In the genomic region with DNA sequence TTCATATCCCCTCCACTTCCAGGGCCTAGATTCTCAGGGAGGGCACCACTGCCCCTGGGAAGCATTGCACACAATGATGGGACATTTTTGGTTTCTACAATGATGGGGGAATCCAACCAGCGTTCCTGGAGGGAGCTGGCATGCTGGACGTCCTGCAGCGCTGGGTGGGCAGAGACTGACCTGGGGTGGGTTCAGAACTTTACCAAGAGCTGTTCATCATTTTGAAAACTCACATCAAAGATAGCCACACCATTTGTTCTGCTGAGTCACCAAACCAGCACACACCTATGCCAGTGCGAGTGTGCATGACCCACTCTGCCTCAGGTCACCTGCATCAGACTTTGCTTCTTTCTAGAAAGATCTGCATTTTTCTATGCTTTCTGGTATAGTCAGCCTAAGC, we compare ENCODE assay signal across 1 cellular context.
TF ChIP-seq lines count a peak whose summit lies in the region.

No MANE protein-coding gene starts in this region.

TF ChIP-seq in GM23338, 12 proteins besides CTCF, POLR2A, EP300 and RAD21 (continued from another document):
- TF ChIP-seq, protein P1, sequence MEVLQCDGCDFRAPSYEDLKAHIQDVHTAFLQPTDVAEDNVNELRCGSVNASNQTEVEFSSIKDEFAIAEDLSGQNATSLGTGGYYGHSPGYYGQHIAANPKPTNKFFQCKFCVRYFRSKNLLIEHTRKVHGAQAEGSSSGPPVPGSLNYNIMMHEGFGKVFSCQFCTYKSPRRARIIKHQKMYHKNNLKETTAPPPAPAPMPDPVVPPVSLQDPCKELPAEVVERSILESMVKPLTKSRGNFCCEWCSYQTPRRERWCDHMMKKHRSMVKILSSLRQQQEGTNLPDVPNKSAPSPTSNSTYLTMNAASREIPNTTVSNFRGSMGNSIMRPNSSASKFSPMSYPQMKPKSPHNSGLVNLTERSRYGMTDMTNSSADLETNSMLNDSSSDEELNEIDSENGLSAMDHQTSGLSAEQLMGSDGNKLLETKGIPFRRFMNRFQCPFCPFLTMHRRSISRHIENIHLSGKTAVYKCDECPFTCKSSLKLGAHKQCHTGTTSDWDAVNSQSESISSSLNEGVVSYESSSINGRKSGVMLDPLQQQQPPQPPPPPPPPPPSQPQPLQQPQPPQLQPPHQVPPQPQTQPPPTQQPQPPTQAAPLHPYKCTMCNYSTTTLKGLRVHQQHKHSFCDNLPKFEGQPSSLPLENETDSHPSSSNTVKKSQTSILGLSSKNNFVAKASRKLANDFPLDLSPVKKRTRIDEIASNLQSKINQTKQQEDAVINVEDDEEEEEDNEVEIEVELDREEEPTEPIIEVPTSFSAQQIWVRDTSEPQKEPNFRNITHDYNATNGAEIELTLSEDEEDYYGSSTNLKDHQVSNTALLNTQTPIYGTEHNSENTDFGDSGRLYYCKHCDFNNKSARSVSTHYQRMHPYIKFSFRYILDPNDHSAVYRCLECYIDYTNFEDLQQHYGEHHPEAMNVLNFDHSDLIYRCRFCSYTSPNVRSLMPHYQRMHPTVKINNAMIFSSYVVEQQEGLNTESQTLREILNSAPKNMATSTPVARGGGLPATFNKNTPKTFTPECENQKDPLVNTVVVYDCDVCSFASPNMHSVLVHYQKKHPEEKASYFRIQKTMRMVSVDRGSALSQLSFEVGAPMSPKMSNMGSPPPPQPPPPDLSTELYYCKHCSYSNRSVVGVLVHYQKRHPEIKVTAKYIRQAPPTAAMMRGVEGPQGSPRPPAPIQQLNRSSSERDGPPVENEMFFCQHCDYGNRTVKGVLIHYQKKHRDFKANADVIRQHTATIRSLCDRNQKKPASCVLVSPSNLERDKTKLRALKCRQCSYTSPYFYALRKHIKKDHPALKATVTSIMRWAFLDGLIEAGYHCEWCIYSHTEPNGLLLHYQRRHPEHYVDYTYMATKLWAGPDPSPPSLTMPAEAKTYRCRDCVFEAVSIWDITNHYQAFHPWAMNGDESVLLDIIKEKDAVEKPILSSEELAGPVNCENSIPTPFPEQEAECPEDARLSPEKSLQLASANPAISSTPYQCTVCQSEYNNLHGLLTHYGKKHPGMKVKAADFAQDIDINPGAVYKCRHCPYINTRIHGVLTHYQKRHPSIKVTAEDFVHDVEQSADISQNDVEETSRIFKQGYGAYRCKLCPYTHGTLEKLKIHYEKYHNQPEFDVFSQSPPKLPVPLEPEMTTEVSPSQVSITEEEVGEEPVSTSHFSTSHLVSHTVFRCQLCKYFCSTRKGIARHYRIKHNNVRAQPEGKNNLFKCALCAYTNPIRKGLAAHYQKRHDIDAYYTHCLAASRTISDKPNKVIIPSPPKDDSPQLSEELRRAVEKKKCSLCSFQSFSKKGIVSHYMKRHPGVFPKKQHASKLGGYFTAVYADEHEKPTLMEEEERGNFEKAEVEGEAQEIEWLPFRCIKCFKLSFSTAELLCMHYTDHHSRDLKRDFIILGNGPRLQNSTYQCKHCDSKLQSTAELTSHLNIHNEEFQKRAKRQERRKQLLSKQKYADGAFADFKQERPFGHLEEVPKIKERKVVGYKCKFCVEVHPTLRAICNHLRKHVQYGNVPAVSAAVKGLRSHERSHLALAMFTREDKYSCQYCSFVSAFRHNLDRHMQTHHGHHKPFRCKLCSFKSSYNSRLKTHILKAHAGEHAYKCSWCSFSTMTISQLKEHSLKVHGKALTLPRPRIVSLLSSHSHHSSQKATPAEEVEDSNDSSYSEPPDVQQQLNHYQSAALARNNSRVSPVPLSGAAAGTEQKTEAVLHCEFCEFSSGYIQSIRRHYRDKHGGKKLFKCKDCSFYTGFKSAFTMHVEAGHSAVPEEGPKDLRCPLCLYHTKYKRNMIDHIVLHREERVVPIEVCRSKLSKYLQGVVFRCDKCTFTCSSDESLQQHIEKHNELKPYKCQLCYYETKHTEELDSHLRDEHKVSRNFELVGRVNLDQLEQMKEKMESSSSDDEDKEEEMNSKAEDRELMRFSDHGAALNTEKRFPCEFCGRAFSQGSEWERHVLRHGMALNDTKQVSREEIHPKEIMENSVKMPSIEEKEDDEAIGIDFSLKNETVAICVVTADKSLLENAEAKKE (CRISPR knock-in tag; IDR thresholded peaks at IDR 0.05) = no peak
- TF ChIP-seq, protein P2, sequence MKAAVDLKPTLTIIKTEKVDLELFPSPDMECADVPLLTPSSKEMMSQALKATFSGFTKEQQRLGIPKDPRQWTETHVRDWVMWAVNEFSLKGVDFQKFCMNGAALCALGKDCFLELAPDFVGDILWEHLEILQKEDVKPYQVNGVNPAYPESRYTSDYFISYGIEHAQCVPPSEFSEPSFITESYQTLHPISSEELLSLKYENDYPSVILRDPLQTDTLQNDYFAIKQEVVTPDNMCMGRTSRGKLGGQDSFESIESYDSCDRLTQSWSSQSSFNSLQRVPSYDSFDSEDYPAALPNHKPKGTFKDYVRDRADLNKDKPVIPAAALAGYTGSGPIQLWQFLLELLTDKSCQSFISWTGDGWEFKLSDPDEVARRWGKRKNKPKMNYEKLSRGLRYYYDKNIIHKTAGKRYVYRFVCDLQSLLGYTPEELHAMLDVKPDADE (IDR thresholded peaks at IDR 0.05) = no peak
- no peak for TF ChIP-seq NANOG (IDR thresholded peaks at IDR 0.05; ENCODE audit: borderline replicate concordance)
- no peak for TF ChIP-seq EZH2phosphoT487 (IDR thresholded peaks at IDR 0.05; ENCODE audit: unreplicated experiment)
